9 cellular contexts compared by ENCODE assay signal in genomic region chr11:26993965-26994446, GRCh38. TPM values are rescaled to one million over a fixed set of nuclear protein-coding genes. Genes with fewer than 3 reads are reported as not detected.
DNase-seq lines count a peak whose midpoint lies in the region; TF ChIP-seq lines count a peak whose summit lies in the region.
"Had no signal": no experiment of that assay in that cellular context is flagged by ENCODE, and none has a peak within 500 bp of the region (broad histone marks: within the 10 kb centered on the region; RNA-seq: fewer than 3 reads in every experiment).

TSS of gene FIBIN (plus strand) at chr11:26994112. CDS start at chr11:26994527, 415 bp downstream.

- H3K9ac ChIP-seq in colonic mucosa (ENCODE audit: low read depth in 2 of 2, low read length in 2 of 2), result peak within 1 kb of the TSS in 1 of 2 donors; percentile 64

- H3K27me3 ChIP-seq in colonic mucosa, result no peaks in the 10 kb centered on the region
- H3K27me3 ChIP-seq in stomach, result peaks cover 0 to 9% (median 0%) of the 10 kb centered on the region in 3 donors

- H3K9me3 ChIP-seq in colonic mucosa (no peaks in the 10 kb centered on the region), stomach (no peaks in the 10 kb centered on the region)

- TF ChIP-seq POLR2A in stomach (IDR thresholded peaks at IDR 0.05), result no peak

- DNase-seq in HFFc6 (peak; percentile 63), colonic mucosa (no peak), kidney tubule cell (ENCODE audit: low spot score) (peak; percentile 24), stomach (no peak), kidney glomerular epithelial cell (lab: John Stamatoyannopoulos, UW) (no peak), HUDEP-2 (lab: John Stamatoyannopoulos, UW; ENCODE audit: unreplicated experiment in 76 of 76) (no peak), mesenteric fat pad (ENCODE audit: low spot score) (no peak)
- DNase-seq in effector CD8-positive, alpha-beta T cell (lab: John Stamatoyannopoulos, UW), result no peak
- DNase-seq: activated T-cell treated with anti-CD3 and anti-CD28 coated beads, Interleukin-2, amount 50 U/mL, for 1 hour had no signal

- H3K27ac ChIP-seq in colonic mucosa, result peak within 1 kb of the TSS; percentile 38
- peak within 1 kb of the TSS in 4 of 5 donors; percentile 71 to 85 (median 81) for H3K27ac ChIP-seq in stomach

- H3K4me3 Mint-ChIP-seq in HFFc6, result peak within 1 kb of the TSS; percentile 95

- no peak for TF ChIP-seq EP300 in stomach (IDR thresholded peaks at IDR 0.05)

- peak within 1 kb of the TSS; percentile 87 for H3K27ac Mint-ChIP-seq in HFFc6

- H3K4me3 ChIP-seq in colonic mucosa, result peak within 1 kb of the TSS; percentile 21
- peak within 1 kb of the TSS; percentile 44 to 54 (median 47) for H3K4me3 ChIP-seq in stomach

- H3K4me1 ChIP-seq in colonic mucosa (no peaks in the 10 kb centered on the region), stomach (peaks cover 0 to 5% (median 2%) of the 10 kb centered on the region in 4 donors)

- 0 out of 2 replicates have a peak, but pooled peaks cover 10% of the 10 kb centered on the region for H3K36me3 Mint-ChIP-seq in HFFc6 (ENCODE audit: low read depth)

- TF ChIP-seq CTCF in HFFc6 (IDR thresholded peaks at IDR 0.05), result no peak
- no peak for TF ChIP-seq CTCF in colonic mucosa (IDR thresholded peaks at IDR 0.05)
- no peak for TF ChIP-seq CTCF in stomach (IDR thresholded peaks at IDR 0.05)

- peaks cover 62% of the 10 kb centered on the region for H3K4me1 Mint-ChIP-seq in HFFc6 (ENCODE audit: low read depth)

- H3K9me3 Mint-ChIP-seq in HFFc6, result no peaks in the 10 kb centered on the region

- H3K36me3 ChIP-seq in colonic mucosa, result no peaks in the 10 kb centered on the region
- no peaks in the 10 kb centered on the region for H3K36me3 ChIP-seq in stomach

- WGBS in stomach, 5 donors, result 7 to 15% (median 9%) methylated on average over 7 to 21 of the region's 21 CpGs

- no peaks in the 10 kb centered on the region for H3K27me3 Mint-ChIP-seq in HFFc6 (ENCODE audit: insufficient read depth)

- intact Hi-C loops in colonic mucosa (cut with DNase I) (no loop called here), stomach (cut with DNase I; ENCODE audit: low total_unique reads) (no loop called here)

RNA-seq across cellular contexts. Expression of gene FIBIN, which starts in this region (rescaled TPM):
- 100 to 1,000 TPM in 1 of 6 experiments, 10 to 100 TPM in 5; 38.9 to 101 (median 40.4) TPM for total RNA-seq in HFFc6 (2021; fragmentation: NEBNext Ultra II Directional; extraction: Animal tissue kit (Norgen Biotek cat#: 25700))
- total RNA-seq in colonic mucosa, result 1 to 10 TPM in 1 of 2 donors, under 1 TPM in 1; 0.25 to 3.3 TPM
- total RNA-seq in stomach, result 10 to 100 TPM in 2 of 5 donors, 1 to 10 TPM in 3; 2.7 to 42.6 (median 4.5) TPM
- polyA plus RNA-seq in stomach, result 1 to 10 TPM; 3.9 to 9.2 (median 6.0) TPM
- total RNA-seq in mesenteric fat pad, result 2.6 TPM

Comparison
In these comparisons a context has a peak if more than half of its experiments do, and no peak if none do; other contexts are left out.
1. DNase-seq: peak in HFFc6 (single experiment) and kidney tubule cell (single experiment); none in colonic mucosa (single experiment), stomach (single experiment), kidney glomerular epithelial cell (single experiment), HUDEP-2 (0 of 76), mesenteric fat pad (single experiment) and effector CD8-positive, alpha-beta T cell (single experiment).